Comparison of ENCODE assay signal across 23 cellular contexts in genomic region chr7:124800386-124800785, GRCh38. TPM values are rescaled to one million over a fixed set of nuclear protein-coding genes. Genes with fewer than 3 reads are reported as not detected.
DNase-seq lines count a peak whose midpoint lies in the region; ATAC-seq and TF ChIP-seq lines count a peak whose summit lies in the region.
"Had no signal": no experiment of that assay in that cellular context is flagged by ENCODE, and none has a peak within 500 bp of the region (broad histone marks: within the 10 kb centered on the region; RNA-seq: fewer than 3 reads in every experiment).

No MANE protein-coding gene starts in this region.

- H3K4me1 ChIP-seq in SK-N-SH (ENCODE audit: control insufficient read depth in 1 of 2, insufficient read depth in 2 of 2, low read depth in 1 of 2, low read length in 1 of 2) (peaks cover 0 to 6% of the 10 kb centered on the region in 2 experiments; a peak in 2 of 4 replicates), hepatocyte (ENCODE audit: insufficient read depth) (no peaks in the 10 kb centered on the region), smooth muscle cell (ENCODE audit: low read depth) (no peaks in the 10 kb centered on the region)
- H3K4me1 ChIP-seq: BLaER1 had no signal

- POLR2A ChIA-PET in SK-N-SH (lab: Yijun Ruan, JAX) = no interaction called here

- H3K4me3 ChIP-seq in SK-N-SH (ENCODE audit: low read depth in 2 of 2, low read length in 1 of 2) (no peak overlapping the region), hepatocyte (no peak overlapping the region), smooth muscle cell (no peak overlapping the region)
- H3K4me3 ChIP-seq: BLaER1, GM23248, SK-N-MC had no signal

- TF ChIP-seq CTCF in SK-N-SH (IDR thresholded peaks at IDR 0.05) (no peak), hepatocyte (IDR thresholded peaks at IDR 0.05; ENCODE audit: poor library complexity) (no peak), smooth muscle cell (IDR thresholded peaks at IDR 0.05; ENCODE audit: borderline replicate concordance, insufficient read depth, poor library complexity, severe bottlenecking) (no peak)

- H3K27me3 ChIP-seq in SK-N-SH (ENCODE audit: insufficient read depth) = no peaks in the 10 kb centered on the region
- H3K27me3 ChIP-seq in hepatocyte = no peaks in the 10 kb centered on the region
- H3K27me3 ChIP-seq in smooth muscle cell (ENCODE audit: low read depth) = no peaks in the 10 kb centered on the region
- H3K27me3 ChIP-seq: BLaER1 had no signal

- CTCF ChIA-PET in SK-N-SH (lab: Yijun Ruan, JAX) = interaction anchor here (1.3 to 3.0 kb wide), 3 partner anchors 16 to 645 kb away, joined by 5 to 20 read pairs (median 6); no protein-coding TSS in a partner anchor

- TF ChIP-seq RAD21 in SK-N-SH (IDR thresholded peaks at IDR 0.05; ENCODE audit: low read length) = no peak

- H3K4me2 ChIP-seq in SK-N-SH = no peak overlapping the region
- H3K4me2 ChIP-seq in hepatocyte = no peak overlapping the region
- H3K4me2 ChIP-seq in smooth muscle cell = no peak overlapping the region
- H3K4me2 ChIP-seq: BLaER1 had no signal

- H2AFZ ChIP-seq in SK-N-SH (ENCODE audit: low read depth) = no peak overlapping the region
- H2AFZ ChIP-seq in hepatocyte = peak overlapping the region; percentile 14
- H2AFZ ChIP-seq in smooth muscle cell (ENCODE audit: low read depth) = peak overlapping the region; percentile 69
- H2AFZ ChIP-seq: GM23248 had no signal

- no peak for ATAC-seq in SK-N-SH treated with all-trans-retinoic acid at 6 μM for 48 hours

- H3K79me2 ChIP-seq in SK-N-SH (ENCODE audit: insufficient read depth) (no peaks in the 10 kb centered on the region), hepatocyte (no peaks in the 10 kb centered on the region), smooth muscle cell (ENCODE audit: low read depth) (no peaks in the 10 kb centered on the region)

- H3K27ac ChIP-seq in SK-N-SH (ENCODE audit: low read depth in 2 of 2, low read length in 1 of 2) (peak overlapping the region in 1 of 2 experiments; percentile 43; a peak in 1 of 4 replicates), hepatocyte (no peak overlapping the region), smooth muscle cell (ENCODE audit: low read depth) (no peak overlapping the region)
- H3K27ac ChIP-seq: BLaER1, GM23248, HL-60, SK-N-MC had no signal

- no peak for TF ChIP-seq EP300 in SK-N-SH (IDR thresholded peaks at IDR 0.05; ENCODE audit: borderline replicate concordance in 1 of 2, low read depth in 1 of 2, low read length in 1 of 2)

- H3K36me3 ChIP-seq in SK-N-SH (replicated peaks in 1 of 2; ENCODE audit: control insufficient read depth in 1 of 2, insufficient read depth in 2 of 2, low read length in 1 of 2) = no peaks in the 10 kb centered on the region
- H3K36me3 ChIP-seq in hepatocyte (replicated peaks; ENCODE audit: insufficient read depth, low read depth) = no peaks in the 10 kb centered on the region
- H3K36me3 ChIP-seq in smooth muscle cell (ENCODE audit: low read depth) = no peaks in the 10 kb centered on the region
- H3K36me3 ChIP-seq: BLaER1 had no signal

- no peaks in the 10 kb centered on the region for H3F3A ChIP-seq in SK-N-SH (replicated peaks; ENCODE audit: insufficient read depth)
- no peaks in the 10 kb centered on the region for H3F3A ChIP-seq in smooth muscle cell (ENCODE audit: low read depth)

- WGBS in SK-N-SH (ENCODE audit: low lambda C conversion rate) = 45% methylated on average over 2 of the region's 2 CpGs
- WGBS in hepatocyte (ENCODE audit: low lambda C conversion rate, missing lambda C conversion rate) = 49% methylated on average over 2 of the region's 2 CpGs
- WGBS in smooth muscle cell (ENCODE audit: low lambda C conversion rate) = 33% methylated on average over 2 of the region's 2 CpGs

- no peak overlapping the region for H3K9ac ChIP-seq in SK-N-SH
- H3K9ac ChIP-seq in smooth muscle cell (ENCODE audit: low read depth) = no peak overlapping the region
- H3K9ac ChIP-seq: BLaER1, GM23248 had no signal

- DNase-seq in SK-N-SH (no peak), NCI-H1694 treated with DMSO at 0.1 percent for 48 hours (lab: John Stamatoyannopoulos, UW) (peak; percentile 85), hepatocyte (ENCODE audit: low spot score) (no peak), smooth muscle cell (lab: John Stamatoyannopoulos, UW; ENCODE audit: unreplicated experiment) (no peak), NCI-H446 (lab: John Stamatoyannopoulos, UW) (no peak), T-helper 9 cell (no peak)
- no peak for DNase-seq in stimulated activated naive CD4-positive, alpha-beta T cell treated with Interleukin-2 at 50 U/mL for 16 hours (lab: John Stamatoyannopoulos, UW)
- DNase-seq: 8988T; CD4-positive, CD25-positive, alpha-beta regulatory T cell; GM23248; HCEC 1CT; Karpas-422; NCI-H1105 treated with DMSO at 0.1 percent for 48 hours; NCI-H146; NCI-H2029 treated with DMSO at 0.1 percent for 48 hours; NCI-H345; NCI-H524; NCI-H748 treated with DMSO at 0.1 percent for 48 hours; SIG-M5 had no signal

- H3K9me2 ChIP-seq in SK-N-SH (0 out of 2 replicates have a peak, but pooled peaks cover 2% of the 10 kb centered on the region), hepatocyte (replicated peaks; ENCODE audit: insufficient read depth) (no peaks in the 10 kb centered on the region)

- H4K20me1 ChIP-seq in SK-N-SH (ENCODE audit: insufficient read depth) (no peaks in the 10 kb centered on the region), hepatocyte (ENCODE audit: insufficient read depth, poor library complexity, severe bottlenecking) (no peaks in the 10 kb centered on the region), smooth muscle cell (ENCODE audit: low read depth) (no peaks in the 10 kb centered on the region)
- H4K20me1 ChIP-seq: BLaER1 had no signal

- H3K9me3 ChIP-seq in SK-N-SH (no peaks in the 10 kb centered on the region; the same call in 1 of the 2 replicates), hepatocyte (ENCODE audit: low read depth) (no peaks in the 10 kb centered on the region), smooth muscle cell (replicated peaks; ENCODE audit: low read depth) (no peaks in the 10 kb centered on the region)
- H3K9me3 ChIP-seq: BLaER1 had no signal

TF ChIP-seq in SK-N-SH treated with all-trans-retinoic acid at 6 μM for 48 hours, 23 proteins besides CTCF, POLR2A, EP300 and RAD21:
- TF ChIP-seq OSR1 (CRISPR knock-in tag; IDR thresholded peaks at IDR 0.05) = no peak
- TF ChIP-seq ZNF70 (CRISPR knock-in tag; IDR thresholded peaks at IDR 0.05) = peak; percentile 12; the same call in 1 of the 2 replicates
TF ChIP-seq in SK-N-SH treated with all-trans-retinoic acid at 6 μM for 48 hours: peak in this region for 1.

TF ChIP-seq in SK-N-SH, 30 proteins besides CTCF, POLR2A, EP300 and RAD21 (continues in another document):
- TF ChIP-seq IRF3 (IDR thresholded peaks at IDR 0.05; ENCODE audit: low read depth, low read length) = no peak
- no peak for TF ChIP-seq RXRA (IDR thresholded peaks at IDR 0.05; ENCODE audit: borderline replicate concordance, low read depth)
- TF ChIP-seq, protein P1, sequence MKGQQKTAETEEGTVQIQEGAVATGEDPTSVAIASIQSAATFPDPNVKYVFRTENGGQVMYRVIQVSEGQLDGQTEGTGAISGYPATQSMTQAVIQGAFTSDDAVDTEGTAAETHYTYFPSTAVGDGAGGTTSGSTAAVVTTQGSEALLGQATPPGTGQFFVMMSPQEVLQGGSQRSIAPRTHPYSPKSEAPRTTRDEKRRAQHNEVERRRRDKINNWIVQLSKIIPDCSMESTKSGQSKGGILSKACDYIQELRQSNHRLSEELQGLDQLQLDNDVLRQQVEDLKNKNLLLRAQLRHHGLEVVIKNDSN (IDR thresholded peaks at IDR 0.05; ENCODE audit: borderline replicate concordance, low read depth) = no peak
- TF ChIP-seq FOXM1 (IDR thresholded peaks at IDR 0.05; ENCODE audit: low read depth) = no peak
- TF ChIP-seq SMC3 (IDR thresholded peaks at IDR 0.05; ENCODE audit: low read depth, low read length) = no peak
- TF ChIP-seq, protein P2, sequence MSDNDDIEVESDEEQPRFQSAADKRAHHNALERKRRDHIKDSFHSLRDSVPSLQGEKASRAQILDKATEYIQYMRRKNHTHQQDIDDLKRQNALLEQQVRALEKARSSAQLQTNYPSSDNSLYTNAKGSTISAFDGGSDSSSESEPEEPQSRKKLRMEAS (IDR thresholded peaks at IDR 0.05; ENCODE audit: low read depth) = no peak

RNA-seq across cellular contexts. Expression of gene GPR37, which starts 34.8 kb away (rescaled TPM):
- polyA plus RNA-seq in SK-N-SH (2012; rRNA removed) = 0.03 TPM in 1 of 2 replicates, not detected in the other
- polyA plus RNA-seq in SK-N-SH (2012; cell fraction: cytosol; rRNA removed) = 0.03 and 0.05 TPM in 2 replicates
- polyA plus RNA-seq in SK-N-SH (2012; cell fraction: nucleus; rRNA removed) = 0.02 TPM in 1 of 2 replicates, not detected in the other
- 5.8 and 8.8 TPM in 2 replicates for total RNA-seq in hepatocyte
- polyA plus RNA-seq in hepatocyte = 3.6 and 4.7 TPM in 2 replicates
- 1.3 and 3.5 TPM in 2 replicates for total RNA-seq in smooth muscle cell
- 0.38 and 6.0 TPM in 2 replicates for polyA plus RNA-seq in smooth muscle cell
- total RNA-seq: CD4-positive, CD25-positive, alpha-beta regulatory T cell; GM23248 had no signal
- polyA plus RNA-seq: CD4-positive, CD25-positive, alpha-beta regulatory T cell; GM23248 had no signal
